Comparison of ENCODE assay signal across 1 cellular context in the genomic region with DNA sequence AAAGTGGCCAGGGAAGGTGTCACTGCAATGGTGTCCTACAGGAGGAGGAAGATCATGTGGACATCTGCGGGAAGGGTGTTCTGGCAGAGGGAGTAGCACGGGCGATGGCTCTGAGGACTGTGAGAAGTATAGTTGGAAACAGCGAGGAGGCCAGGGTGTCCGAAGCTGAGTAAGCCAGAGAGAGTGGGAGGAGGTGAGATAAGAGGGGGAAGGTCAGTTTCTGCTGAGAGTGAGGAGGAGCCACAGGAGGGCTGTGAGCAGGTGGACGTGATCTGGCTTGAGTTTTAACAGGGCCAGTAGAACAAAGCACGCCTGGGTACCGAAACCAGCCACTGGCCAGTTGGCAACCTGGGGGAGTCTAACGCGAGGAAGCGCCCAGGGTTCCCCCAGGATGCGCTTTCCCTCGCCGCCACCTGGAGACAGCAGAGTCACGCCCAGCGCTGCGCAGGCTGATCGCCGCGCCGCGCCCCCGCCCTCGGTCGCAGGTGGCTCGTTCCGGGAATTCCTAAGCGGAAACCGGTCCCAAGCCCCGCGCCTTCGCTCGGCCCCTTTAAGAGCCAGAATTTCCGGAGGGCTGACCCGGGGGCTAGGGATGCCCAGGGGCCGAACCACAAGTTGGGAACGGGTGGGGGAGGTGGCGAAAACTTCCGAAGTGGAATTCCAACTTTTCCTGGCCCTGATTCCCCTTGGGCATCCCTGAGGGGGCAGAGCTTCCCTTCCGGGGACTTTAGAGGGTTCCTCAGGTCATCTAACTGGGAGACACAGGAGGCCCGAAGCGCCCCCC.
TF ChIP-seq lines count a peak whose summit lies in the region.

No MANE protein-coding gene starts in this region.

TF ChIP-seq in IMR-90, 13 proteins besides CTCF, POLR2A, EP300 and RAD21:
- TF ChIP-seq NFE2L2 (IDR thresholded peaks at IDR 0.05; ENCODE audit: low read depth, low read length), result no peak
- no peak for TF ChIP-seq CEBPB (IDR thresholded peaks at IDR 0.05; ENCODE audit: low read depth, low read length)
- TF ChIP-seq RFX5 (IDR thresholded peaks at IDR 0.05; ENCODE audit: low read depth, low read length), result no peak
- TF ChIP-seq FOS (IDR thresholded peaks at IDR 0.05; ENCODE audit: low read depth, low read length), result no peak
- no peak for TF ChIP-seq BHLHE40 (IDR thresholded peaks at IDR 0.05; ENCODE audit: low read depth, low read length)
- TF ChIP-seq SMC3 (IDR thresholded peaks at IDR 0.05; ENCODE audit: low read depth, low read length), result no peak
- TF ChIP-seq MXI1 (IDR thresholded peaks at IDR 0.05; ENCODE audit: borderline replicate concordance, low read depth, low read length), result no peak
- no peak for TF ChIP-seq MAZ (IDR thresholded peaks at IDR 0.05; ENCODE audit: borderline replicate concordance, low read depth, low read length)
